ENCODE assay signal across 10 cellular contexts in genomic region chr20:14860410-14860814, GRCh38.
A peak's percentile ranks its signal among the peaks of the same experiment; 100 is the strongest.
DNase-seq lines count a peak whose midpoint lies in the region.
"Had no signal": no experiment of that assay in that cellular context is flagged by ENCODE, and none has a peak within 500 bp of the region (broad histone marks: within the 10 kb centered on the region; RNA-seq: fewer than 3 reads in every experiment).

No MANE protein-coding gene starts in this region.

- H3K9me3 ChIP-seq in HUES48 (ENCODE audit: control insufficient read depth, insufficient read depth, low read length): no peaks in the 10 kb centered on the region

- peak overlapping the region; percentile 53 for H3K27ac ChIP-seq in HUES48 (ENCODE audit: low read depth, low read length)

- H3K4me1 ChIP-seq in HUES48 (ENCODE audit: control insufficient read depth, insufficient read depth, low read length): peaks cover 25% of the 10 kb centered on the region

- peak; percentile 87 for DNase-seq in DMS53 (lab: John Stamatoyannopoulos, UW)
- peak; percentile 45 for DNase-seq in NCI-H82 treated with DMSO at 0.1 percent for 48 hours (lab: John Stamatoyannopoulos, UW; ENCODE audit: unreplicated experiment)
- DNase-seq in iPS-NIHi7 (ENCODE audit: extremely low spot score): peak; percentile 70
- no peak for DNase-seq in HK-2 (ENCODE audit: unreplicated experiment)
- no peak for DNase-seq in UCSD-AML1 (lab: John Stamatoyannopoulos, UW; ENCODE audit: unreplicated experiment)
- no peak for DNase-seq in activated CD4-positive, alpha-beta T cell treated with anti-CD3 and anti-CD28 coated beads, Interleukin-2, amount 50 U/mL, for 1 hour
- no peak for DNase-seq in stimulated activated naive CD4-positive, alpha-beta T cell treated with Interleukin-2 at 50 U/mL for 16 hours (lab: John Stamatoyannopoulos, UW)
- DNase-seq: CD8-positive, alpha-beta memory T cell; T-helper 17 cell had no signal

- no peak overlapping the region for H3K9ac ChIP-seq in HUES48 (ENCODE audit: low read depth, low read length)

- no peak overlapping the region for H3K4me3 ChIP-seq in HUES48 (ENCODE audit: low read depth, low read length)

- no peaks in the 10 kb centered on the region for H3K36me3 ChIP-seq in HUES48 (ENCODE audit: control insufficient read depth, insufficient read depth, low read length)

- no peaks in the 10 kb centered on the region for H3K27me3 ChIP-seq in HUES48 (ENCODE audit: control insufficient read depth, insufficient read depth, low read length)

Comparison
In these comparisons a context has a peak if more than half of its experiments do, and no peak if none do; other contexts are left out.
1. DNase-seq: peak in DMS53 (single experiment), NCI-H82 treated with DMSO at 0.1 percent for 48 hours (single experiment) and iPS-NIHi7 (single experiment); none in HK-2 (single experiment), UCSD-AML1 (single experiment), activated CD4-positive, alpha-beta T cell treated with anti-CD3 and anti-CD28 coated beads, Interleukin-2, amount 50 U/mL, for 1 hour (single experiment) and stimulated activated naive CD4-positive, alpha-beta T cell treated with Interleukin-2 at 50 U/mL for 16 hours (single experiment).